14 cellular contexts compared by ENCODE assay signal in the genomic region with DNA sequence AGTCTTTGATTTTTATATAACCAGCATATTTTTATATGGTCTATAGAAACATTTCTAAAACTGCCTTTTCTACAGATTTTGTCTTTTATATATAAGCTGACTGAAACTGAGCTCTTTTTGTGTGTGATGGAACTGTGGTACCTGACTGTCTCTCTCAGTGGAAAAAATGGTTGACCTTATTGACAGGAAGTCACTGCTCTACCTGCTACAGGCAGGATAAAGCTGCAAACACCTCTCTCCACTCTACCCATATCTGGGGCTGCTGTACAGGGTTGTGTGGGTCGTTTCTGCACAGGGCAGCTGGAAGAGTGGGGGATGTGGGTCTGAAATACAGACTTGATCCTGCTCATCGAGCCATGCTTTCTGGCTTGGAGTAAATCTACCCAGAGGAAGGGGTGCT. TPM values are rescaled to one million over a fixed set of nuclear protein-coding genes. Genes with fewer than 3 reads are reported as not detected.
DNase-seq lines count a peak whose midpoint lies in the region; ATAC-seq and TF ChIP-seq lines count a peak whose summit lies in the region.
"Had no signal": no experiment of that assay in that cellular context is flagged by ENCODE, and none has a peak within 500 bp of the region (broad histone marks: within the 10 kb centered on the region; RNA-seq: fewer than 3 reads in every experiment).

No MANE protein-coding gene starts in this region.

- H3K56ac ChIP-seq in H9 (ENCODE audit: insufficient read length, low read depth, low read length) = no peak overlapping the region

- H3K4me1 Mint-ChIP-seq in activated CD8-positive, alpha-beta memory T cell treated with anti-CD3 and anti-CD28 coated beads, Interleukin-2, amount 10 ng/mL, durations not matched to agents 7 days and 5 days = peaks cover 3% of the 10 kb centered on the region
- no peaks in the 10 kb centered on the region; a peak in 2 of 4 replicates for H3K4me1 Mint-ChIP-seq in H9
- peaks cover 5% of the 10 kb centered on the region for H3K4me1 Mint-ChIP-seq in activated CD8-positive, alpha-beta T cell treated with anti-CD3 and anti-CD28 coated beads, Interleukin-2, amount 10 ng/mL, durations not matched to agents 7 days and 5 days (ENCODE audit: low read depth)

- no peak overlapping the region for H3K14ac ChIP-seq in H9 (ENCODE audit: insufficient read depth, low read length)

- H3K4ac ChIP-seq in H9 (ENCODE audit: low read depth, low read length) = no peak overlapping the region

- TF ChIP-seq CTCF in H9 (conservative IDR thresholded peaks at IDR 0.05) = no peak
- no peak for TF ChIP-seq CTCF in mucosa of descending colon (IDR thresholded peaks at IDR 0.05)

- H4K91ac ChIP-seq in H9 (ENCODE audit: insufficient read length, low read depth, low read length) = no peak overlapping the region

- no peak overlapping the region for H2BK12ac ChIP-seq in H9 (ENCODE audit: insufficient read length, low read depth, low read length)

- no peak overlapping the region for H3K4me3 ChIP-seq in mucosa of descending colon
- H3K4me3 ChIP-seq: BLaER1, HAP-1 had no signal

- no peak overlapping the region for H3K4me3 Mint-ChIP-seq in activated CD8-positive, alpha-beta memory T cell treated with anti-CD3 and anti-CD28 coated beads, Interleukin-2, amount 10 ng/mL, durations not matched to agents 7 days and 5 days
- no peak overlapping the region for H3K4me3 Mint-ChIP-seq in H9
- H3K4me3 Mint-ChIP-seq in activated CD8-positive, alpha-beta T cell treated with anti-CD3 and anti-CD28 coated beads, Interleukin-2, amount 10 ng/mL, durations not matched to agents 7 days and 5 days = no peak overlapping the region
- H3K4me3 Mint-ChIP-seq: CD8-positive, alpha-beta T cell had no signal

- H3T11ph ChIP-seq in H9 (ENCODE audit: low read length) = no peak overlapping the region

- no peaks in the 10 kb centered on the region for H3K27me3 ChIP-seq in H9 (ENCODE audit: insufficient read depth, low read length)
- H3K27me3 ChIP-seq: BLaER1 had no signal

- intact Hi-C loops in mucosa of descending colon (cut with DNase I, micrococcal nuclease) = no loop called here

- H4K20me1 ChIP-seq in H9 (ENCODE audit: control insufficient read depth, insufficient read depth, insufficient read length) = no peaks in the 10 kb centered on the region
- H4K20me1 ChIP-seq: BLaER1 had no signal

- no peak overlapping the region for H2AK5ac ChIP-seq in H9 (ENCODE audit: insufficient read length, low read length)

- H3K9me3 ChIP-seq in H9 (ENCODE audit: control insufficient read depth, low read depth, low read length) = no peaks in the 10 kb centered on the region
- H3K9me3 ChIP-seq in mucosa of descending colon = peaks cover 12% of the 10 kb centered on the region
- H3K9me3 ChIP-seq: HAP-1 had no signal

- no peak overlapping the region for H2AFZ ChIP-seq in H9 (ENCODE audit: low read length)

- H4K5ac ChIP-seq in H9 (ENCODE audit: insufficient read length, low read depth, low read length) = no peak overlapping the region

- no peaks in the 10 kb centered on the region for H3K27me3 Mint-ChIP-seq in activated CD8-positive, alpha-beta memory T cell treated with anti-CD3 and anti-CD28 coated beads, Interleukin-2, amount 10 ng/mL, durations not matched to agents 7 days and 5 days
- no peaks in the 10 kb centered on the region for H3K27me3 Mint-ChIP-seq in H9 (ENCODE audit: low read depth)
- no peaks in the 10 kb centered on the region for H3K27me3 Mint-ChIP-seq in activated CD8-positive, alpha-beta T cell treated with anti-CD3 and anti-CD28 coated beads, Interleukin-2, amount 10 ng/mL, durations not matched to agents 7 days and 5 days (ENCODE audit: low read depth)

- no peak overlapping the region for H3K4me2 ChIP-seq in H9 (ENCODE audit: insufficient read depth, insufficient read length, low read length)
- H3K4me2 ChIP-seq: BLaER1 had no signal

- no peaks in the 10 kb centered on the region for H3K23me2 ChIP-seq in H9 (ENCODE audit: insufficient read length, low read depth, low read length, poor library complexity, severe bottlenecking)

- H2BK120ac ChIP-seq in H9 (ENCODE audit: low read depth, low read length, poor library complexity, severe bottlenecking) = no peak overlapping the region

- WGBS in H9 (ENCODE audit: extremely low coverage, insufficient read length, low lambda C conversion rate) = no CpG with 5 or more reads among the region's 2 CpGs

- H3K4me1 ChIP-seq in H9 (ENCODE audit: insufficient read depth, low read length) = no peaks in the 10 kb centered on the region
- H3K4me1 ChIP-seq in mucosa of descending colon (ENCODE audit: low read depth) = no peaks in the 10 kb centered on the region
- H3K4me1 ChIP-seq: BLaER1, HAP-1 had no signal

- peak; percentile 53 for ATAC-seq in activated CD8-positive, alpha-beta memory T cell treated with anti-CD3 and anti-CD28 coated beads, Interleukin-2, amount 10 ng/mL, durations not matched to agents 7 days and 5 days
- peak; percentile 57 for ATAC-seq in activated CD8-positive, alpha-beta T cell treated with anti-CD3 and anti-CD28 coated beads, Interleukin-2, amount 10 ng/mL, durations not matched to agents 7 days and 5 days
- ATAC-seq in mucosa of descending colon = peak; percentile 18
- ATAC-seq: CD8-positive, alpha-beta T cell had no signal

- H3K23ac ChIP-seq in H9 (ENCODE audit: insufficient read length, low read depth, low read length) = no peak overlapping the region

- H2BK15ac ChIP-seq in H9 (ENCODE audit: low read depth, low read length) = 0 out of 2 replicates have a peak overlapping the region, but pooled peaks have one; percentile 3

- H3K18ac ChIP-seq in H9 (ENCODE audit: insufficient read length, low read depth, low read length) = no peak overlapping the region

- no peak overlapping the region for H4K8ac ChIP-seq in H9 (replicated peaks; ENCODE audit: insufficient read length, low read depth, low read length)

- H3K79me1 ChIP-seq in H9 (ENCODE audit: insufficient read depth, low read depth, low read length, poor library complexity, severe bottlenecking) = no peaks in the 10 kb centered on the region

- H2BK20ac ChIP-seq in H9 (ENCODE audit: low read depth, low read length, poor library complexity, severe bottlenecking) = no peak overlapping the region

- peaks cover 9% of the 10 kb centered on the region for H3K36me3 Mint-ChIP-seq in activated CD8-positive, alpha-beta memory T cell treated with anti-CD3 and anti-CD28 coated beads, Interleukin-2, amount 10 ng/mL, durations not matched to agents 7 days and 5 days
- peaks cover 6 to 21% (median 10%) of the 10 kb centered on the region in 3 experiments; a peak in 6 of 7 replicates for H3K36me3 Mint-ChIP-seq in H9 (ENCODE audit: insufficient read depth in 1 of 3, low read depth in 3 of 3)
- no peaks in the 10 kb centered on the region for H3K36me3 Mint-ChIP-seq in activated CD8-positive, alpha-beta T cell treated with anti-CD3 and anti-CD28 coated beads, Interleukin-2, amount 10 ng/mL, durations not matched to agents 7 days and 5 days (ENCODE audit: low read depth)

- H3K9ac ChIP-seq in H9 (ENCODE audit: extremely low read depth, insufficient read length, low read length) = no peak overlapping the region
- H3K9ac ChIP-seq: BLaER1 had no signal

- no peak overlapping the region for H3K27ac ChIP-seq in H9 (ENCODE audit: insufficient read length, low read depth, low read length)
- H3K27ac ChIP-seq: BLaER1, HL-60 had no signal

- CTCF ChIA-PET in activated CD8-positive, alpha-beta memory T cell treated with anti-CD3 and anti-CD28 coated beads, Interleukin-2, amount 10 ng/mL, durations not matched to agents 7 days and 5 days (lab: Charles Lee) = interaction anchor here (1.1 kb wide), 1 partner anchor 10 kb away, joined by 3 read pairs; no protein-coding TSS in a partner anchor
- CTCF ChIA-PET in activated CD8-positive, alpha-beta T cell treated with anti-CD3 and anti-CD28 coated beads, Interleukin-2, amount 10 ng/mL, durations not matched to agents 7 days and 5 days (lab: Charles Lee) = interaction anchor here (1.3 kb wide), 1 partner anchor 33 kb away, joined by 3 read pairs; no protein-coding TSS in a partner anchor

- peaks cover 3% of the 10 kb centered on the region for H3K9me3 Mint-ChIP-seq in activated CD8-positive, alpha-beta memory T cell treated with anti-CD3 and anti-CD28 coated beads, Interleukin-2, amount 10 ng/mL, durations not matched to agents 7 days and 5 days (ENCODE audit: low read depth)
- H3K9me3 Mint-ChIP-seq in H9 = peaks cover 5 to 10% of the 10 kb centered on the region in 2 experiments; a peak in 4 of 5 replicates
- H3K9me3 Mint-ChIP-seq in activated CD8-positive, alpha-beta T cell treated with anti-CD3 and anti-CD28 coated beads, Interleukin-2, amount 10 ng/mL, durations not matched to agents 7 days and 5 days (ENCODE audit: insufficient read depth) = peaks cover 9% of the 10 kb centered on the region

- H3K79me2 ChIP-seq in H9 (ENCODE audit: insufficient read depth, low read length) = no peaks in the 10 kb centered on the region

- H3K36me3 ChIP-seq in mucosa of descending colon (ENCODE audit: low read depth) = no peaks in the 10 kb centered on the region
- H3K36me3 ChIP-seq: BLaER1, HAP-1 had no signal

- H2BK5ac ChIP-seq in H9 (ENCODE audit: insufficient read length, low read length) = no peak overlapping the region

- POLR2A ChIA-PET in activated CD8-positive, alpha-beta T cell treated with anti-CD3 and anti-CD28 coated beads, Interleukin-2, amount 10 ng/mL, durations not matched to agents 7 days and 5 days (lab: Charles Lee) = no interaction called here

- no peak for DNase-seq in activated CD8-positive, alpha-beta memory T cell treated with anti-CD3 and anti-CD28 coated beads, Interleukin-2, amount 10 ng/mL, durations not matched to agents 7 days and 5 days
- no peak for DNase-seq in activated CD8-positive, alpha-beta memory T cell treated with anti-CD3 and anti-CD28 coated beads, Interleukin-2, amount 50 U/mL, for 4 hours
- DNase-seq in H9 (no peak), mucosa of descending colon (no peak), DMS53 treated with DMSO at 0.1 percent for 48 hours (lab: John Stamatoyannopoulos, UW; ENCODE audit: unreplicated experiment) (no peak), epidermal melanocyte (ENCODE audit: insufficient read length, low spot score) (no peak), C1 segment of cervical spinal cord (lab: John Stamatoyannopoulos, UW) (no peak)
- DNase-seq in activated CD8-positive, alpha-beta T cell treated with anti-CD3 and anti-CD28 coated beads, Interleukin-2, amount 10 ng/mL, durations not matched to agents 7 days and 5 days = no peak
- DNase-seq: 8988T; Calu3; CD8-positive, alpha-beta T cell had no signal

- no peak overlapping the region for H3K27ac Mint-ChIP-seq in activated CD8-positive, alpha-beta memory T cell treated with anti-CD3 and anti-CD28 coated beads, Interleukin-2, amount 10 ng/mL, durations not matched to agents 7 days and 5 days
- no peak overlapping the region for H3K27ac Mint-ChIP-seq in H9
- H3K27ac Mint-ChIP-seq in activated CD8-positive, alpha-beta T cell treated with anti-CD3 and anti-CD28 coated beads, Interleukin-2, amount 10 ng/mL, durations not matched to agents 7 days and 5 days = no peak overlapping the region
- H3K27ac Mint-ChIP-seq: CD8-positive, alpha-beta T cell had no signal

RNA-seq across cellular contexts. Expression of a gene that starts 48.5 kb away (rescaled TPM):
- total RNA-seq in activated CD8-positive, alpha-beta memory T cell treated with anti-CD3 and anti-CD28 coated beads, Interleukin-2, amount 10 ng/mL, durations not matched to agents 7 days and 5 days = 10 to 100 TPM in 1 of 2 experiments, 1 to 10 TPM in 1; 9.8 to 10.2 TPM
- 26.4 and 29.7 TPM in 2 replicates for total RNA-seq in H9 (2021)
- total RNA-seq in activated CD8-positive, alpha-beta T cell treated with anti-CD3 and anti-CD28 coated beads, Interleukin-2, amount 10 ng/mL, durations not matched to agents 7 days and 5 days = 10 to 100 TPM in 1 of 2 experiments, 1 to 10 TPM in 1; 7.9 to 11.8 TPM
- total RNA-seq in mucosa of descending colon = 10 to 100 TPM in 2 of 3 donors, 1 to 10 TPM in 1; 8.2 to 23.5 (median 15.8) TPM
